In genomic region chr1:210250665-210250997, GRCh38 we compare ENCODE assay signal across 8 cellular contexts. TPM values are rescaled to one million over a fixed set of nuclear protein-coding genes. Genes with fewer than 3 reads are reported as not detected.
A peak's percentile ranks its signal among the peaks of the same experiment; 100 is the strongest.
DNase-seq lines count a peak whose midpoint lies in the region; TF ChIP-seq lines count a peak whose summit lies in the region.

No MANE protein-coding gene starts in this region.

- H3K4me2 ChIP-seq in neuronal stem cell (ENCODE audit: insufficient read depth, low read length, poor library complexity, severe bottlenecking): peak overlapping the region; percentile 94

- H3K27me3 Mint-ChIP-seq in activated naive CD4-positive, alpha-beta T cell treated with anti-CD3 and anti-CD28 coated beads for 36 hours (ENCODE audit: low read depth): peaks cover 74% of the 10 kb centered on the region
- peaks cover 18% of the 10 kb centered on the region for H3K27me3 Mint-ChIP-seq in endothelial cell (ENCODE audit: unreplicated experiment)

- H2BK15ac ChIP-seq in neuronal stem cell (ENCODE audit: low read length): no peak overlapping the region

- H2AFZ ChIP-seq in neuronal stem cell (ENCODE audit: low read length): peak overlapping the region; percentile 82

- H2BK5ac ChIP-seq in neuronal stem cell (ENCODE audit: low read length): peak overlapping the region; percentile 59

- H3K9ac ChIP-seq in neuronal stem cell (ENCODE audit: low read depth, low read length, poor library complexity): no peak overlapping the region

- no peak overlapping the region for H3K4ac ChIP-seq in neuronal stem cell (ENCODE audit: low read length)

- H3K23ac ChIP-seq in neuronal stem cell (ENCODE audit: low read depth, low read length, poor library complexity): no peak overlapping the region

- DNase-seq in activated naive CD4-positive, alpha-beta T cell treated with anti-CD3 and anti-CD28 coated beads for 36 hours: no peak
- DNase-seq in activated naive CD4-positive, alpha-beta T cell (lab: John Stamatoyannopoulos, UW): no peak
- DNase-seq in NCI-H69 (lab: John Stamatoyannopoulos, UW) (peak; percentile 87), endothelial cell (ENCODE audit: low spot score) (peak; percentile 62), neuronal stem cell (ENCODE audit: low spot score) (peak; percentile 40)
- no peak for DNase-seq in stimulated activated CD8-positive, alpha-beta memory T cell treated with anti-CD3 and anti-CD28 coated beads, Interleukin-4, amount 100 ng/mL, for 48 hours
- no peak for DNase-seq in central memory CD4-positive, alpha-beta T cell
- no peak for DNase-seq in activated T-cell treated with anti-CD3 and anti-CD28 coated beads, Interleukin-2, amount 50 U/mL, for 1 hour

- H2BK120ac ChIP-seq in neuronal stem cell (ENCODE audit: low read depth, low read length): no peak overlapping the region

- H3K4me3 ChIP-seq in neuronal stem cell (ENCODE audit: low read length in 2 of 2): peak overlapping the region in 1 of 2 donors; percentile 40

- H3K4me1 Mint-ChIP-seq in activated naive CD4-positive, alpha-beta T cell treated with anti-CD3 and anti-CD28 coated beads for 36 hours (ENCODE audit: low read depth): peaks cover 28% of the 10 kb centered on the region
- H3K4me1 Mint-ChIP-seq in endothelial cell (ENCODE audit: unreplicated experiment): peaks cover 14% of the 10 kb centered on the region

- no CpG with 5 or more reads among the region's 11 CpGs for WGBS in neuronal stem cell (ENCODE audit: extremely low coverage in 2 of 2, insufficient read length in 2 of 2, insufficient replicate concordance in 1 of 2), 2 donors

- TF ChIP-seq CTCF in endothelial cell (IDR thresholded peaks at IDR 0.05; ENCODE audit: unreplicated experiment): no peak

- H3K27ac Mint-ChIP-seq in activated naive CD4-positive, alpha-beta T cell treated with anti-CD3 and anti-CD28 coated beads for 36 hours: no peak overlapping the region
- peak overlapping the region; percentile 96 for H3K27ac Mint-ChIP-seq in endothelial cell (ENCODE audit: unreplicated experiment)

- H3K27me3 ChIP-seq in neuronal stem cell (ENCODE audit: control insufficient read depth in 3 of 3, insufficient read depth in 3 of 3, low read depth in 1 of 3, low read length in 3 of 3): peaks cover 0 to 38% (median 2%) of the 10 kb centered on the region in 3 experiments

- H3K14ac ChIP-seq in neuronal stem cell (ENCODE audit: low read length): no peak overlapping the region

- CTCF ChIA-PET in activated naive CD4-positive, alpha-beta T cell treated with anti-CD3 and anti-CD28 coated beads for 36 hours (lab: Charles Lee): no interaction called here

- H3K18ac ChIP-seq in neuronal stem cell (ENCODE audit: low read length): no peak overlapping the region

- no peak overlapping the region for H4K91ac ChIP-seq in neuronal stem cell (ENCODE audit: low read depth, low read length, poor library complexity)

- no peak overlapping the region for H4K8ac ChIP-seq in neuronal stem cell (ENCODE audit: low read depth, low read length)

- peak overlapping the region; percentile 40 for H3K4me3 Mint-ChIP-seq in activated naive CD4-positive, alpha-beta T cell treated with anti-CD3 and anti-CD28 coated beads for 36 hours
- peak overlapping the region; percentile 87 for H3K4me3 Mint-ChIP-seq in endothelial cell (ENCODE audit: unreplicated experiment)

- H2BK12ac ChIP-seq in neuronal stem cell (ENCODE audit: low read length): no peak overlapping the region

- H3K4me1 ChIP-seq in neuronal stem cell (ENCODE audit: control insufficient read depth in 2 of 2, insufficient read depth in 1 of 2, low read depth in 1 of 2, low read length in 2 of 2): peaks cover 8 to 13% of the 10 kb centered on the region in 2 donors

- H3K9me3 Mint-ChIP-seq in activated naive CD4-positive, alpha-beta T cell treated with anti-CD3 and anti-CD28 coated beads for 36 hours: no peaks in the 10 kb centered on the region
- no peaks in the 10 kb centered on the region for H3K9me3 Mint-ChIP-seq in endothelial cell (ENCODE audit: unreplicated experiment)

- peak overlapping the region; percentile 67 for H3K27ac ChIP-seq in neuronal stem cell (replicated peaks; ENCODE audit: low read length)

- H3K36me3 Mint-ChIP-seq in activated naive CD4-positive, alpha-beta T cell treated with anti-CD3 and anti-CD28 coated beads for 36 hours (ENCODE audit: low read depth): no peaks in the 10 kb centered on the region
- H3K36me3 Mint-ChIP-seq in endothelial cell (ENCODE audit: low read depth, unreplicated experiment): peaks cover 7% of the 10 kb centered on the region

- intact Hi-C loops in activated naive CD4-positive, alpha-beta T cell treated with anti-CD3 and anti-CD28 coated beads for 36 hours (cut with micrococcal nuclease): loop anchor here (2.0 kb wide), 1 partner anchor 150 kb away; no protein-coding TSS in a partner anchor

- no peaks in the 10 kb centered on the region for H3K9me3 ChIP-seq in neuronal stem cell (replicated peaks in 1 of 2; ENCODE audit: control insufficient read depth in 2 of 2, insufficient read depth in 1 of 2, low read depth in 1 of 2, low read length in 2 of 2)

- H2AK5ac ChIP-seq in neuronal stem cell (ENCODE audit: low read depth, low read length): no peak overlapping the region

- no peaks in the 10 kb centered on the region for H3K36me3 ChIP-seq in neuronal stem cell (replicated peaks in 1 of 2; ENCODE audit: control insufficient read depth in 2 of 2, insufficient read depth in 2 of 2, low read length in 2 of 2)

- no peaks in the 10 kb centered on the region for H3K79me1 ChIP-seq in neuronal stem cell (ENCODE audit: low read depth, low read length)

RNA-seq across cellular contexts. Expression of gene SERTAD4, which starts 18.0 kb away (rescaled TPM):
- not detected for total RNA-seq in activated naive CD4-positive, alpha-beta T cell treated with anti-CD3 and anti-CD28 coated beads for 36 hours
- 0.72 TPM for total RNA-seq in endothelial cell (ENCODE audit: unreplicated experiment)
- 10.9 TPM for polyA plus RNA-seq in neuronal stem cell (2013, experiment 1 of 2)
- 10.5 TPM for polyA plus RNA-seq in neuronal stem cell (2013, experiment 2 of 2)

Comparison
In these comparisons a context has a peak if more than half of its experiments do, and no peak if none do; other contexts are left out.
1. DNase-seq: peak in NCI-H69 (single experiment), endothelial cell (single experiment) and neuronal stem cell (single experiment); none in activated naive CD4-positive, alpha-beta T cell treated with anti-CD3 and anti-CD28 coated beads for 36 hours (single experiment), activated naive CD4-positive, alpha-beta T cell (0 of 4), stimulated activated CD8-positive, alpha-beta memory T cell treated with anti-CD3 and anti-CD28 coated beads, Interleukin-4, amount 100 ng/mL, for 48 hours (single experiment), central memory CD4-positive, alpha-beta T cell (single experiment) and activated T-cell treated with anti-CD3 and anti-CD28 coated beads, Interleukin-2, amount 50 U/mL, for 1 hour (single experiment).